In the genomic region with DNA sequence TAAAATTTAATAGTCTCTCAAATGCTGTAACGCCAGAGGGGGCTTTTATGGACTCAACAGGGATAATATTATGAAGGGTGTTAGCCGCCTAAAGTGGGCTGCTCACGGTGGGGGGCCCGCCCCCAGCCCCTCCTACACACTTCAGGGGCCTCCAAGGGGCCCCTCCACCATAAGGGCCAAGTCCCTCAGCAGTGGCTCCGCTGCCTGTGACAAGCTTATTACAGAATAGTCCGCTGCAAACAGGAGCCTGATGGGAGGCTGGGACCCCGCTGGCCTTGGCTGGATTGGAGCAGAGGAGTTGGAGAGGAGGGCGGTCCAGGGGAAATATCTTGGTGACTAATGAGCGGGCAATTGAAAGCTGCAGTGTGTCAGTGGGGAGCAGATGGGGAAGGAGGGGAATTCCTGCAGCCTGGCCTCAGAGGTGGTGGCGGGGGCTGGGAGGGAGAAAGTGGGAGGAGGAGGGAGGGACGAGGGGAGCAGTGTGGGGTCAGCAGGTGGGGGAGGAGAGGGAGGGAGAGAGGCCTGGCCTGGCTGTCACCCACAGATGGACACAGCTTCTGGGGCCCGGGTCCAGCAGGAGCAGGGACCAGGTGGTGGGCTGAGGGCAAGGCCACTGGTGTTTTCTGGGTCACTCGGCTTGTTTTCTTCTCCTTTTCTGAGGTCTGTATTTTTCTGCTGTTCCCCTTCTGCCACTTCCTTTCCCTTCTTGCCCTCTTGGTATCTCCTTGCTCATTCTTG, we compare ENCODE assay signal across 1 cellular context.
TF ChIP-seq lines count a peak whose summit lies in the region.

No MANE protein-coding gene starts in this region.

TF ChIP-seq in HEK293, 187 proteins besides CTCF, POLR2A, EP300 and RAD21 (continued from another document and continues in another):
- TF ChIP-seq ZBTB21 (tag by site-specific recombination; IDR thresholded peaks at IDR 0.05) (no peak), AEBP2 (tag by site-specific recombination; IDR thresholded peaks at IDR 0.05; ENCODE audit: borderline replicate concordance) (no peak), ZNF529 (tag by site-specific recombination; IDR thresholded peaks at IDR 0.05; ENCODE audit: insufficient replicate concordance) (no peak), ZNF768 (tag by site-specific recombination; IDR thresholded peaks at IDR 0.05) (no peak), ZNF223 (tag by site-specific recombination; IDR thresholded peaks at IDR 0.05) (no peak), ZNF211 (tag by site-specific recombination; IDR thresholded peaks at IDR 0.05; ENCODE audit: low read depth) (no peak), ZNF626 (tag by site-specific recombination; IDR thresholded peaks at IDR 0.05) (no peak), ZNF530 (tag by site-specific recombination; IDR thresholded peaks at IDR 0.05; ENCODE audit: low read depth) (no peak), ZNF654 (tag by site-specific recombination; IDR thresholded peaks at IDR 0.05; ENCODE audit: low read depth) (no peak), ZNF2 (tag by site-specific recombination; IDR thresholded peaks at IDR 0.05) (no peak), ZNF561 (tag by site-specific recombination; IDR thresholded peaks at IDR 0.05; ENCODE audit: borderline replicate concordance) (no peak), ZNF16 (tag by site-specific recombination; IDR thresholded peaks at IDR 0.05; ENCODE audit: low read depth) (no peak), ZNF19 (tag by site-specific recombination; IDR thresholded peaks at IDR 0.05; ENCODE audit: low read depth) (no peak), ZNF175 (tag by site-specific recombination; IDR thresholded peaks at IDR 0.05) (no peak), ZNF585B (tag by site-specific recombination; IDR thresholded peaks at IDR 0.05) (no peak), ZNF548 (tag by site-specific recombination; IDR thresholded peaks at IDR 0.05) (no peak), KLF8 (tag by site-specific recombination; IDR thresholded peaks at IDR 0.05) (no peak), OVOL3 (tag by site-specific recombination; IDR thresholded peaks at IDR 0.05) (no peak), ZNF202 (tag by site-specific recombination; IDR thresholded peaks at IDR 0.05; ENCODE audit: borderline replicate concordance) (no peak), ZNF621 (tag by site-specific recombination; IDR thresholded peaks at IDR 0.05) (no peak), ZNF133 (tag by site-specific recombination; IDR thresholded peaks at IDR 0.05) (no peak), SETDB1 (IDR thresholded peaks at IDR 0.05; ENCODE audit: insufficient read length, low read length) (no peak), ZNF155 (tag by site-specific recombination; IDR thresholded peaks at IDR 0.05) (no peak), ZNF121 (tag by site-specific recombination; IDR thresholded peaks at IDR 0.05) (no peak), ZBTB8A (tag by site-specific recombination; IDR thresholded peaks at IDR 0.05) (peak; percentile 94), ZBTB20 (tag by site-specific recombination; IDR thresholded peaks at IDR 0.05) (no peak; the same call in 1 of the 2 replicates), ZNF433 (tag by site-specific recombination; IDR thresholded peaks at IDR 0.05; ENCODE audit: low read depth) (no peak), MYNN (tag by site-specific recombination; IDR thresholded peaks at IDR 0.05; ENCODE audit: borderline replicate concordance) (peak; percentile 91), ZNF549 (tag by site-specific recombination; IDR thresholded peaks at IDR 0.05) (no peak), ZEB2 (tag by site-specific recombination; IDR thresholded peaks at IDR 0.05) (no peak), MZF1 (tag by site-specific recombination; IDR thresholded peaks at IDR 0.05; ENCODE audit: borderline replicate concordance) (peak; percentile 44; the same call in 1 of the 2 replicates), ZNF114 (tag by site-specific recombination; IDR thresholded peaks at IDR 0.05) (no peak), ZNF350 (tag by site-specific recombination; IDR thresholded peaks at IDR 0.05) (no peak), ZNF664 (tag by site-specific recombination; IDR thresholded peaks at IDR 0.05) (no peak)
- TF ChIP-seq, protein P1, sequence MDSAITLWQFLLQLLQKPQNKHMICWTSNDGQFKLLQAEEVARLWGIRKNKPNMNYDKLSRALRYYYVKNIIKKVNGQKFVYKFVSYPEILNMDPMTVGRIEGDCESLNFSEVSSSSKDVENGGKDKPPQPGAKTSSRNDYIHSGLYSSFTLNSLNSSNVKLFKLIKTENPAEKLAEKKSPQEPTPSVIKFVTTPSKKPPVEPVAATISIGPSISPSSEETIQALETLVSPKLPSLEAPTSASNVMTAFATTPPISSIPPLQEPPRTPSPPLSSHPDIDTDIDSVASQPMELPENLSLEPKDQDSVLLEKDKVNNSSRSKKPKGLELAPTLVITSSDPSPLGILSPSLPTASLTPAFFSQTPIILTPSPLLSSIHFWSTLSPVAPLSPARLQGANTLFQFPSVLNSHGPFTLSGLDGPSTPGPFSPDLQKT (IDR thresholded peaks at IDR 0.05; ENCODE audit: borderline replicate concordance, low read depth, low read length) = no peak
- TF ChIP-seq, protein P2, sequence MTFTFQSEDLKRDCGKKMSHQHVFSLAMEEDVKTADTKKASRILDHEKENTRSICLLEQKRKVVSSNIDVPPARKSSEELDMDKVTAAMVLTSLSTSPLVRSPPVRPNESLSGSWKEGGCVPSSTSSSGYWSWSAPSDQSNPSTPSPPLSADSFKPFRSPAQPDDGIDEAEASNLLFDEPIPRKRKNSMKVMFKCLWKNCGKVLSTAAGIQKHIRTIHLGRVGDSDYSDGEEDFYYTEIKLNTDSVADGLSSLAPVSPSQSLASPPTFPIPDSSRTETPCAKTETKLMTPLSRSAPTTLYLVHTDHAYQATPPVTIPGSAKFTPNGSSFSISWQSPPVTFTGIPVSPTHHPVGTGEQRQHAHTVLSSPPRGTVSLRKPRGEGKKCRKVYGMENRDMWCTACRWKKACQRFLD (tag by site-specific recombination; IDR thresholded peaks at IDR 0.05) = no peak
- TF ChIP-seq, protein P3, sequence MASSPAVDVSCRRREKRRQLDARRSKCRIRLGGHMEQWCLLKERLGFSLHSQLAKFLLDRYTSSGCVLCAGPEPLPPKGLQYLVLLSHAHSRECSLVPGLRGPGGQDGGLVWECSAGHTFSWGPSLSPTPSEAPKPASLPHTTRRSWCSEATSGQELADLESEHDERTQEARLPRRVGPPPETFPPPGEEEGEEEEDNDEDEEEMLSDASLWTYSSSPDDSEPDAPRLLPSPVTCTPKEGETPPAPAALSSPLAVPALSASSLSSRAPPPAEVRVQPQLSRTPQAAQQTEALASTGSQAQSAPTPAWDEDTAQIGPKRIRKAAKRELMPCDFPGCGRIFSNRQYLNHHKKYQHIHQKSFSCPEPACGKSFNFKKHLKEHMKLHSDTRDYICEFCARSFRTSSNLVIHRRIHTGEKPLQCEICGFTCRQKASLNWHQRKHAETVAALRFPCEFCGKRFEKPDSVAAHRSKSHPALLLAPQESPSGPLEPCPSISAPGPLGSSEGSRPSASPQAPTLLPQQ (tag by site-specific recombination; IDR thresholded peaks at IDR 0.05) = no peak
- TF ChIP-seq, protein P4, sequence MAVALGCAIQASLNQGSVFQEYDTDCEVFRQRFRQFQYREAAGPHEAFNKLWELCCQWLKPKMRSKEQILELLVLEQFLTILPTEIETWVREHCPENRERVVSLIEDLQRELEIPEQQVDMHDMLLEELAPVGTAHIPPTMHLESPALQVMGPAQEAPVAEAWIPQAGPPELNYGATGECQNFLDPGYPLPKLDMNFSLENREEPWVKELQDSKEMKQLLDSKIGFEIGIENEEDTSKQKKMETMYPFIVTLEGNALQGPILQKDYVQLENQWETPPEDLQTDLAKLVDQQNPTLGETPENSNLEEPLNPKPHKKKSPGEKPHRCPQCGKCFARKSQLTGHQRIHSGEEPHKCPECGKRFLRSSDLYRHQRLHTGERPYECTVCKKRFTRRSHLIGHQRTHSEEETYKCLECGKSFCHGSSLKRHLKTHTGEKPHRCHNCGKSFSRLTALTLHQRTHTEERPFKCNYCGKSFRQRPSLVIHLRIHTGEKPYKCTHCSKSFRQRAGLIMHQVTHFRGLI (tag by site-specific recombination; IDR thresholded peaks at IDR 0.05) = no peak
- TF ChIP-seq, protein P5, sequence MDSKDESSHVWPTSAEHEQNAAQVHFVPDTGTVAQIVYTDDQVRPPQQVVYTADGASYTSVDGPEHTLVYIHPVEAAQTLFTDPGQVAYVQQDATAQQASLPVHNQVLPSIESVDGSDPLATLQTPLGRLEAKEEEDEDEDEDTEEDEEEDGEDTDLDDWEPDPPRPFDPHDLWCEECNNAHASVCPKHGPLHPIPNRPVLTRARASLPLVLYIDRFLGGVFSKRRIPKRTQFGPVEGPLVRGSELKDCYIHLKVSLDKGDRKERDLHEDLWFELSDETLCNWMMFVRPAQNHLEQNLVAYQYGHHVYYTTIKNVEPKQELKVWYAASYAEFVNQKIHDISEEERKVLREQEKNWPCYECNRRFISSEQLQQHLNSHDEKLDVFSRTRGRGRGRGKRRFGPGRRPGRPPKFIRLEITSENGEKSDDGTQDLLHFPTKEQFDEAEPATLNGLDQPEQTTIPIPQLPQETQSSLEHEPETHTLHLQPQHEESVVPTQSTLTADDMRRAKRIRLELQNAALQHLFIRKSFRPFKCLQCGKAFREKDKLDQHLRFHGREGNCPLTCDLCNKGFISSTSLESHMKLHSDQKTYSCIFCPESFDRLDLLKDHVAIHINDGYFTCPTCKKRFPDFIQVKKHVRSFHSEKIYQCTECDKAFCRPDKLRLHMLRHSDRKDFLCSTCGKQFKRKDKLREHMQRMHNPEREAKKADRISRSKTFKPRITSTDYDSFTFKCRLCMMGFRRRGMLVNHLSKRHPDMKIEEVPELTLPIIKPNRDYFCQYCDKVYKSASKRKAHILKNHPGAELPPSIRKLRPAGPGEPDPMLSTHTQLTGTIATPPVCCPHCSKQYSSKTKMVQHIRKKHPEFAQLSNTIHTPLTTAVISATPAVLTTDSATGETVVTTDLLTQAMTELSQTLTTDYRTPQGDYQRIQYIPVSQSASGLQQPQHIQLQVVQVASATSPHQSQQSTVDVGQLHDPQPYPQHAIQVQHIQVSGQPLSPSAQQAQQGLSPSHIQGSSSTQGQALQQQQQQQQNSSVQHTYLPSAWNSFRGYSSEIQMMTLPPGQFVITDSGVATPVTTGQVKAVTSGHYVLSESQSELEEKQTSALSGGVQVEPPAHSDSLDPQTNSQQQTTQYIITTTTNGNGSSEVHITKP (tag by site-specific recombination; IDR thresholded peaks at IDR 0.05) = peak; percentile 80
- TF ChIP-seq, protein P6, sequence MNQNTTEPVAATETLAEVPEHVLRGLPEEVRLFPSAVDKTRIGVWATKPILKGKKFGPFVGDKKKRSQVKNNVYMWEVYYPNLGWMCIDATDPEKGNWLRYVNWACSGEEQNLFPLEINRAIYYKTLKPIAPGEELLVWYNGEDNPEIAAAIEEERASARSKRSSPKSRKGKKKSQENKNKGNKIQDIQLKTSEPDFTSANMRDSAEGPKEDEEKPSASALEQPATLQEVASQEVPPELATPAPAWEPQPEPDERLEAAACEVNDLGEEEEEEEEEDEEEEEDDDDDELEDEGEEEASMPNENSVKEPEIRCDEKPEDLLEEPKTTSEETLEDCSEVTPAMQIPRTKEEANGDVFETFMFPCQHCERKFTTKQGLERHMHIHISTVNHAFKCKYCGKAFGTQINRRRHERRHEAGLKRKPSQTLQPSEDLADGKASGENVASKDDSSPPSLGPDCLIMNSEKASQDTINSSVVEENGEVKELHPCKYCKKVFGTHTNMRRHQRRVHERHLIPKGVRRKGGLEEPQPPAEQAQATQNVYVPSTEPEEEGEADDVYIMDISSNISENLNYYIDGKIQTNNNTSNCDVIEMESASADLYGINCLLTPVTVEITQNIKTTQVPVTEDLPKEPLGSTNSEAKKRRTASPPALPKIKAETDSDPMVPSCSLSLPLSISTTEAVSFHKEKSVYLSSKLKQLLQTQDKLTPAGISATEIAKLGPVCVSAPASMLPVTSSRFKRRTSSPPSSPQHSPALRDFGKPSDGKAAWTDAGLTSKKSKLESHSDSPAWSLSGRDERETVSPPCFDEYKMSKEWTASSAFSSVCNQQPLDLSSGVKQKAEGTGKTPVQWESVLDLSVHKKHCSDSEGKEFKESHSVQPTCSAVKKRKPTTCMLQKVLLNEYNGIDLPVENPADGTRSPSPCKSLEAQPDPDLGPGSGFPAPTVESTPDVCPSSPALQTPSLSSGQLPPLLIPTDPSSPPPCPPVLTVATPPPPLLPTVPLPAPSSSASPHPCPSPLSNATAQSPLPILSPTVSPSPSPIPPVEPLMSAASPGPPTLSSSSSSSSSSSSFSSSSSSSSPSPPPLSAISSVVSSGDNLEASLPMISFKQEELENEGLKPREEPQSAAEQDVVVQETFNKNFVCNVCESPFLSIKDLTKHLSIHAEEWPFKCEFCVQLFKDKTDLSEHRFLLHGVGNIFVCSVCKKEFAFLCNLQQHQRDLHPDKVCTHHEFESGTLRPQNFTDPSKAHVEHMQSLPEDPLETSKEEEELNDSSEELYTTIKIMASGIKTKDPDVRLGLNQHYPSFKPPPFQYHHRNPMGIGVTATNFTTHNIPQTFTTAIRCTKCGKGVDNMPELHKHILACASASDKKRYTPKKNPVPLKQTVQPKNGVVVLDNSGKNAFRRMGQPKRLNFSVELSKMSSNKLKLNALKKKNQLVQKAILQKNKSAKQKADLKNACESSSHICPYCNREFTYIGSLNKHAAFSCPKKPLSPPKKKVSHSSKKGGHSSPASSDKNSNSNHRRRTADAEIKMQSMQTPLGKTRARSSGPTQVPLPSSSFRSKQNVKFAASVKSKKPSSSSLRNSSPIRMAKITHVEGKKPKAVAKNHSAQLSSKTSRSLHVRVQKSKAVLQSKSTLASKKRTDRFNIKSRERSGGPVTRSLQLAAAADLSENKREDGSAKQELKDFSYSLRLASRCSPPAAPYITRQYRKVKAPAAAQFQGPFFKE (tag by site-specific recombination; IDR thresholded peaks at IDR 0.05; ENCODE audit: borderline replicate concordance) = no peak
